Comparison of ENCODE assay signal across 17 cellular contexts in the genomic region with DNA sequence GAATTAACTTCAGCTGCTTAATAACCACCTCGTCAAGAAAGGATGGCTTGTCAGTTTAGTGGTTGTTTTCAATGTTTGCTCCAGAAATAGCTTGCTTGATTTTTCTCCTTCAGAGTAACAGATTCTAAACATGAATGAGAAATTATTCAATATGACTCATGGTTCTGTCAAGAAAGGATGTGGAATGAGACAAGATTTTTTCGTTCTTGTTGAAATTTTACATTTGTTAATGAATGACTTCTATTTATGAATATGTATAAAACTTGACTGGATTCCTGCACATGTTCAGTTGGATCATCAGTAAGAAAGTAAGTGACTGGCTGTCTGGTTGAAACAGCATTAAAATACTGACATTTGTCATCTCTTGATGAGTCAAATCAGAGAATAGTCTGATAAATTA. TPM values are rescaled to one million over a fixed set of nuclear protein-coding genes. Genes with fewer than 3 reads are reported as not detected.
DNase-seq lines count a peak whose midpoint lies in the region; ATAC-seq and TF ChIP-seq lines count a peak whose summit lies in the region.
"Had no signal": no experiment of that assay in that cellular context is flagged by ENCODE, and none has a peak within 500 bp of the region (broad histone marks: within the 10 kb centered on the region; RNA-seq: fewer than 3 reads in every experiment).

No MANE protein-coding gene starts in this region.

- no peaks in the 10 kb centered on the region for H4K20me1 ChIP-seq in PC-9 (ENCODE audit: insufficient read depth)

- TF ChIP-seq CTCF in HFFc6 (IDR thresholded peaks at IDR 0.05) (no peak), fibroblast of villous mesenchyme (IDR thresholded peaks at IDR 0.05; ENCODE audit: insufficient read depth, low read depth, low read length) (no peak), PC-9 (conservative IDR thresholded peaks at IDR 0.05) (no peak)

- no peaks in the 10 kb centered on the region for H3F3A ChIP-seq in PC-9 (ENCODE audit: insufficient read depth, low read depth)

- H3K4me1 ChIP-seq in ACC112 (ENCODE audit: control insufficient read depth, insufficient read depth, low read length, unreplicated experiment) (peaks cover 64% of the 10 kb centered on the region), PC-9 (replicated peaks; ENCODE audit: insufficient read depth) (peaks cover 3% of the 10 kb centered on the region; the same call in 1 of the 2 replicates)
- H3K4me1 ChIP-seq: esophagus squamous epithelium had no signal

- CTCF ChIA-PET in PC-9 (lab: Charles Lee): no interaction called here

- no peak for ATAC-seq in Right ventricle myocardium inferior
- ATAC-seq: mucosa of descending colon had no signal

- H3K27me3 Mint-ChIP-seq in HFFc6 (ENCODE audit: insufficient read depth): no peaks in the 10 kb centered on the region; the same call in 1 of the 2 replicates
- H3K27me3 Mint-ChIP-seq: type B pancreatic cell had no signal

- DNase-seq in HFFc6: no peak
- DNase-seq in amniotic epithelial cell (ENCODE audit: low read depth): peak; percentile 21
- peak; percentile 6 for DNase-seq in fibroblast of villous mesenchyme (ENCODE audit: low read depth)
- no peak for DNase-seq in NCI-H1694 (lab: John Stamatoyannopoulos, UW)
- DNase-seq in D341Med (ENCODE audit: low spot score): no peak
- DNase-seq in PC-9: no peak
- DNase-seq in Right ventricle myocardium inferior (ENCODE audit: missing footprints): no peak
- DNase-seq: 8988T; activated CD4-positive, alpha-beta T cell treated with anti-CD3 and anti-CD28 coated beads, Interleukin-2, amount 10 ng/mL, durations not matched to agents 7 days and 5 days; activated naive CD4-positive, alpha-beta T cell treated with anti-CD3 and anti-CD28 coated beads for 36 hours; C1 segment of cervical spinal cord; esophagus squamous epithelium; mucosa of descending colon; NCI-H2029 treated with DMSO at 0.1 percent for 48 hours; stimulated activated naive CD4-positive, alpha-beta T cell treated with Interleukin-2 at 50 U/mL for 16 hours had no signal

- no peaks in the 10 kb centered on the region for H3K9me3 ChIP-seq in PC-9 (ENCODE audit: insufficient read depth, low read depth)
- H3K9me3 ChIP-seq: esophagus squamous epithelium, mucosa of descending colon had no signal

- H3K36me3 ChIP-seq in ACC112 (ENCODE audit: insufficient read depth, low read length) (no peaks in the 10 kb centered on the region), PC-9 (ENCODE audit: low read depth) (no peaks in the 10 kb centered on the region)
- H3K36me3 ChIP-seq: esophagus squamous epithelium had no signal

- peak overlapping the region; percentile 77 for H2AFZ ChIP-seq in ACC112 (ENCODE audit: low read length, unreplicated experiment)
- no peak overlapping the region for H2AFZ ChIP-seq in PC-9

- H3K4me3 Mint-ChIP-seq in HFFc6: peak overlapping the region; percentile 54
- H3K4me3 Mint-ChIP-seq: activated CD4-positive, alpha-beta T cell treated with anti-CD3 and anti-CD28 coated beads, Interleukin-2, amount 10 ng/mL, durations not matched to agents 7 days and 5 days; activated naive CD4-positive, alpha-beta T cell treated with anti-CD3 and anti-CD28 coated beads for 36 hours; type B pancreatic cell had no signal

- H3K27ac Mint-ChIP-seq in HFFc6: peak overlapping the region; percentile 58
- H3K27ac Mint-ChIP-seq: activated CD4-positive, alpha-beta T cell treated with anti-CD3 and anti-CD28 coated beads, Interleukin-2, amount 10 ng/mL, durations not matched to agents 7 days and 5 days; activated naive CD4-positive, alpha-beta T cell treated with anti-CD3 and anti-CD28 coated beads for 36 hours; type B pancreatic cell had no signal

- peaks cover 8% of the 10 kb centered on the region for H3K9me3 Mint-ChIP-seq in HFFc6
- H3K9me3 Mint-ChIP-seq: activated CD4-positive, alpha-beta T cell treated with anti-CD3 and anti-CD28 coated beads, Interleukin-2, amount 10 ng/mL, durations not matched to agents 7 days and 5 days; activated naive CD4-positive, alpha-beta T cell treated with anti-CD3 and anti-CD28 coated beads for 36 hours had no signal

- H3K4me3 ChIP-seq in ACC112 (ENCODE audit: low read depth, low read length) (peak overlapping the region; percentile 61; the same call in 1 of the 2 replicates), fibroblast of villous mesenchyme (ENCODE audit: low read depth, low read length) (no peak overlapping the region), PC-9 (no peak overlapping the region)
- H3K4me3 ChIP-seq: esophagus squamous epithelium, mucosa of descending colon had no signal

- H3K27ac ChIP-seq in ACC112 (ENCODE audit: low read depth, low read length) (peak overlapping the region; percentile 65), PC-9 (no peak overlapping the region)
- H3K27ac ChIP-seq: esophagus squamous epithelium had no signal

- POLR2A ChIA-PET in PC-9 (lab: Charles Lee; ENCODE audit: unreplicated experiment): no interaction called here

- H3K9me2 ChIP-seq in PC-9 (ENCODE audit: insufficient read depth): no peaks in the 10 kb centered on the region

- H3K4me1 Mint-ChIP-seq in HFFc6 (ENCODE audit: low read depth): peaks cover 71% of the 10 kb centered on the region

- no peaks in the 10 kb centered on the region for H3K79me2 ChIP-seq in ACC112 (ENCODE audit: control insufficient read depth, insufficient read depth, low read length, unreplicated experiment)
- H3K79me2 ChIP-seq in PC-9 (ENCODE audit: low read depth): no peaks in the 10 kb centered on the region

- peaks cover 12% of the 10 kb centered on the region for H3K36me3 Mint-ChIP-seq in HFFc6 (ENCODE audit: low read depth)
- H3K36me3 Mint-ChIP-seq: type B pancreatic cell had no signal

- H3K4me2 ChIP-seq in PC-9: no peak overlapping the region

- BruUV-seq in PC-9 (replicated peaks; lab: Mats Ljungman, UMichigan): no TSS peak

- intact Hi-C loops in PC-9 (cut with micrococcal nuclease; ENCODE audit: unreplicated experiment) (no loop called here), Right ventricle myocardium inferior (cut with DNase I) (no loop called here)

- no peaks in the 10 kb centered on the region for H3K27me3 ChIP-seq in ACC112 (ENCODE audit: insufficient read depth, low read length)
- no peaks in the 10 kb centered on the region for H3K27me3 ChIP-seq in PC-9 (ENCODE audit: insufficient read depth, low read depth)
- H3K27me3 ChIP-seq: esophagus squamous epithelium had no signal

RNA-seq across cellular contexts. Expression of a gene that starts 38.3 kb away (rescaled TPM):
- 1 to 10 TPM; 1.3 to 3.3 (median 2.8) TPM for total RNA-seq in HFFc6 (2021; fragmentation: NEBNext Ultra II Directional; extraction: Animal tissue kit (Norgen Biotek cat#: 25700))
- total RNA-seq in fibroblast of villous mesenchyme (4.7 and 5.2 TPM in 2 replicates), PC-9 (2021) (4.3 and 4.8 TPM in 2 replicates), Right ventricle myocardium inferior (10.4 TPM)

Comparison
In these comparisons a context has a peak if more than half of its experiments do, and no peak if none do; other contexts are left out.
1. DNase-seq: peak in amniotic epithelial cell (single experiment) and fibroblast of villous mesenchyme (single experiment); none in HFFc6 (single experiment), NCI-H1694 (single experiment), D341Med (single experiment), PC-9 (0 of 2) and Right ventricle myocardium inferior (single experiment).